2 cellular contexts compared by ENCODE assay signal in genomic region chr12:125028106-125028505, GRCh38.
TF ChIP-seq lines count a peak whose summit lies in the region.

No MANE protein-coding gene starts in this region.

TF ChIP-seq in H1, 55 proteins besides CTCF, POLR2A, EP300 and RAD21:
- TF ChIP-seq KDM5A (IDR thresholded peaks at IDR 0.05; ENCODE audit: low read length) (no peak), CHD1 (IDR thresholded peaks at IDR 0.05; ENCODE audit: low read depth, low read length) (no peak), MAX (IDR thresholded peaks at IDR 0.05) (no peak), MAFK (IDR thresholded peaks at IDR 0.05; ENCODE audit: low read depth, low read length) (no peak), CREB1 (IDR thresholded peaks at IDR 0.05) (no peak), POLR2AphosphoS5 (IDR thresholded peaks at IDR 0.05; ENCODE audit: low read depth, low read length) (no peak), SIRT6 (IDR thresholded peaks at IDR 0.05; ENCODE audit: low read length) (no peak), SIX5 (IDR thresholded peaks at IDR 0.05; ENCODE audit: low read depth, low read length) (no peak), EZH2 (IDR thresholded peaks at IDR 0.05; ENCODE audit: low read depth, low read length, severe bottlenecking) (no peak)

TF ChIP-seq in WTC11, 78 proteins besides CTCF, POLR2A, EP300 and RAD21:
- TF ChIP-seq E2F5 (CRISPR knock-in tag; IDR thresholded peaks at IDR 0.05) (no peak), FOXJ3 (CRISPR knock-in tag; IDR thresholded peaks at IDR 0.05; ENCODE audit: borderline replicate concordance) (no peak), ZNF317 (CRISPR knock-in tag; IDR thresholded peaks at IDR 0.05; ENCODE audit: borderline replicate concordance, low read depth) (no peak), FOXP1 (CRISPR knock-in tag; IDR thresholded peaks at IDR 0.05; ENCODE audit: borderline replicate concordance) (no peak), E2F1 (CRISPR knock-in tag; IDR thresholded peaks at IDR 0.05) (no peak), TP53 (CRISPR knock-in tag; IDR thresholded peaks at IDR 0.05) (no peak), RELA (CRISPR knock-in tag; IDR thresholded peaks at IDR 0.05; ENCODE audit: borderline replicate concordance) (no peak), KAT7 (CRISPR knock-in tag; IDR thresholded peaks at IDR 0.05; ENCODE audit: borderline replicate concordance) (no peak)
